Comparison of ENCODE assay signal across 8 cellular contexts in the genomic region with DNA sequence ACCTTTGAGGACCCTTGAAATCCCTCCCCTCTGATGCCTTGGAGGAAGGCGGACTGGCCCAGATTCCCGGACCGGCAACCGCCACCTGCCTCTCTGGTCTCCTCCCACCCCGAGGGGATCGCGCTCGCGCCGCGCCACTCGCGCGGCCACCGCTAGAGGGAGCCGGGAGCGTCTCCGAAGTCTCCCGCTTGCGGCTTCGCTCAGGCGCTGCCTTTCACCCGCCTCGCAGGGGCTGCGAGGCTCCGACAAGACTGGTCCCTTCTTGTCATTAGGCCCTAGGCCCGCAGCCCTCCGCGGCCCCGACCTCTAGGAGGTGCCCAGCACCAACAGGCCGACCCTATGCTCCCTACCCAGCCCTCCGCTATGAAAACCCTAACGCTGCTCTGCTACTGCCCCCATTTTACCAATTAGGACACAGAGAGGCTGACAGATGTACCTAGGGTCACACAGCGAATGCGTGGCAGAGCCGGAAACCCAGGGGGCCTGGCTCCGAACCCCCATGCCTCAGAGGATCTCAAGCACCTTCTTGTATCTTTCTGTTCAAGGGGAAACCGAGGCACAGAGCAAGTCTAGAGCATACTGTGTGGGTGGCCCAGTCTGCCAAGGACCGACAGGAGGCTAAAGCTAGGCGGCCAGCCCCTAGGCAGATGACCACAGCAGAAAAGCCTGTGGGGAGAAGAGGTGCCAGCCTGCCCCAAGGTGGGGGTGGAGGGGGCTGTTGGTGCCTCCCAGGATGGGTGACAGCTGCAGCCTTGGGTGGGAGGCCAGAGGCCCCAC. TPM values are rescaled to one million over a fixed set of nuclear protein-coding genes. Genes with fewer than 3 reads are reported as not detected.
DNase-seq lines count a peak whose midpoint lies in the region; ATAC-seq and TF ChIP-seq lines count a peak whose summit lies in the region.

No MANE protein-coding gene starts in this region.

- ATAC-seq in memory B cell (ENCODE audit: low read depth): peak; percentile 98
- no peak for ATAC-seq in GM21737 (IDR thresholded peaks at IDR 0.05; ENCODE audit: unreplicated experiment)

- no peaks in the 10 kb centered on the region for H3K9me3 Mint-ChIP-seq in memory B cell

- no peak overlapping the region for H3K27ac ChIP-seq in C4-2B

- TF ChIP-seq CTCF in C4-2B (conservative IDR thresholded peaks at IDR 0.05): peak; percentile 99

- H3K4me3 Mint-ChIP-seq in memory B cell: peak overlapping the region; percentile 21

- peaks cover 5% of the 10 kb centered on the region for H3K27me3 Mint-ChIP-seq in memory B cell

- H3K27ac Mint-ChIP-seq in memory B cell: no peak overlapping the region

- peak; percentile 35 for DNase-seq in HCEC 1CT
- DNase-seq in NCI-H524 (lab: John Stamatoyannopoulos, UW): peak; percentile 87 to 91
- DNase-seq in activated CD4-positive, alpha-beta T cell treated with anti-CD3 and anti-CD28 coated beads, Interleukin-2, amount 50 U/mL, for 1 hour: peak; percentile 73
- DNase-seq in dermis blood vessel endothelial cell: peak; percentile 77
- peak; percentile 71 to 79 for DNase-seq in memory B cell (ENCODE audit: low spot score in 2 of 2)
- DNase-seq in stimulated activated CD8-positive, alpha-beta memory T cell treated with anti-CD3 and anti-CD28 coated beads, Interleukin-15, amount 100 ng/mL, for 1 hour (ENCODE audit: low read depth): peak; percentile 55

- no peaks in the 10 kb centered on the region for H3K36me3 Mint-ChIP-seq in memory B cell

- no peaks in the 10 kb centered on the region for H3K4me1 Mint-ChIP-seq in memory B cell

RNA-seq across cellular contexts. Expression of a gene that starts 21.4 kb away (rescaled TPM):
- total RNA-seq in dermis blood vessel endothelial cell: not detected in 2 replicates

Comparison
In these comparisons a context has a peak if more than half of its experiments do, and no peak if none do; other contexts are left out.
1. DNase-seq: peak in every context shown above with its lines; median percentile 89 in NCI-H524; 77 in dermis blood vessel endothelial cell; 75 in memory B cell; 73 in activated CD4-positive, alpha-beta T cell treated with anti-CD3 and anti-CD28 coated beads, Interleukin-2, amount 50 U/mL, for 1 hour; 55 in stimulated activated CD8-positive, alpha-beta memory T cell treated with anti-CD3 and anti-CD28 coated beads, Interleukin-15, amount 100 ng/mL, for 1 hour; 35 in HCEC 1CT.